In the genomic region with DNA sequence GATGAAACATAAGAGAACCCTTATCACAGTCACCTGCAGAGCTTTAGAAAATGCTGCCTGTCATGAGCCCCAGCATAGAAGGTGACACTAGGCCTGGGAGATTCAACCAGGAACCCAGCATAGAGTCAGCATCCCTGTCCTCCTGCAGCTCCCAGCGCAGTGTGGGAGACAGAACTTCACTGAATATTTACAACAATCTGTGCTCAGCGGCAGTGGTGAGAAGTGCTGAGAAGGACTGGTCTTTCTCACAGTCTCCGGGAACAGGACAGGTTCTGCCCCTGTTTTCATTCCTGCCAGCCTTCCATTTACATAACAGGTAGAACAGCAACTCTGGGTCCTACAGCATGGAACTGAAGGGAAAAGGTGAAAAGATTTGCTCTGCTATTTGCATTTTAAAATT, we compare ENCODE assay signal across 20 cellular contexts.
"Had no signal": no experiment of that assay in that cellular context is flagged by ENCODE, and none has a peak within 500 bp of the region (broad histone marks: within the 10 kb centered on the region; RNA-seq: fewer than 3 reads in every experiment).

No MANE protein-coding gene starts in this region.

- H3K9me3 ChIP-seq: breast epithelium, pancreas, upper lobe of right lung had no signal

- H3K36me3 ChIP-seq: breast epithelium, heart right ventricle, pancreas, upper lobe of right lung had no signal

- ATAC-seq: activated T-cell treated with anti-CD3 and anti-CD28 coated beads, Interleukin-2, amount 50 U/mL, for 72 hours; left ventricle myocardium superior; natural killer cell treated with Interleukin-12 subunit alpha and Interleukin-12 subunit beta and Interleukin-15 and Interleukin-18, amount 100 ng/mL, for 72 hours; pancreas; right cardiac atrium; stimulated activated naive CD8-positive, alpha-beta T cell treated with anti-CD3 and anti-CD28 coated beads, Interleukin-15, Interleukin-2, amounts not matched to agents 100 U/mL and 50 U/mL, for 24 hours; upper lobe of right lung had no signal

- H3K4me1 Mint-ChIP-seq: activated naive CD8-positive, alpha-beta T cell treated with anti-CD3 and anti-CD28 coated beads, Interleukin-2, amount 10 ng/mL, durations not matched to agents 7 days and 5 days had no signal

- H3K4me3 Mint-ChIP-seq: activated naive CD4-positive, alpha-beta T cell treated with anti-CD3 and anti-CD28 coated beads for 36 hours; activated naive CD8-positive, alpha-beta T cell treated with anti-CD3 and anti-CD28 coated beads, Interleukin-2, amount 10 ng/mL, durations not matched to agents 7 days and 5 days; activated T-cell treated with anti-CD3 and anti-CD28 coated beads, Interleukin-2, amount 50 U/mL, for 72 hours; natural killer cell treated with Interleukin-12 subunit alpha and Interleukin-12 subunit beta and Interleukin-15 and Interleukin-18, amount 100 ng/mL, for 72 hours had no signal

- H3K27me3 ChIP-seq: breast epithelium, heart right ventricle, pancreas, upper lobe of right lung had no signal

- H3K27ac Mint-ChIP-seq: activated naive CD4-positive, alpha-beta T cell treated with anti-CD3 and anti-CD28 coated beads for 36 hours; activated naive CD8-positive, alpha-beta T cell treated with anti-CD3 and anti-CD28 coated beads, Interleukin-2, amount 10 ng/mL, durations not matched to agents 7 days and 5 days; activated T-cell treated with anti-CD3 and anti-CD28 coated beads, Interleukin-2, amount 50 U/mL, for 72 hours; natural killer cell treated with Interleukin-12 subunit alpha and Interleukin-12 subunit beta and Interleukin-15 and Interleukin-18, amount 100 ng/mL, for 72 hours had no signal

- DNase-seq: activated CD4-positive, alpha-beta T cell treated with anti-CD3 and anti-CD28 coated beads, Interleukin-2, amount 50 U/mL, for 4 hours; activated effector memory CD4-positive, alpha-beta T cell treated with Interleukin-2 at 50 U/mL for 16 hours; activated naive CD4-positive, alpha-beta T cell treated with anti-CD3 and anti-CD28 coated beads for 36 hours; activated naive CD8-positive, alpha-beta T cell treated with anti-CD3 and anti-CD28 coated beads, Interleukin-2, amount 10 ng/mL, durations not matched to agents 7 days and 5 days; activated T-cell treated with anti-CD3 and anti-CD28 coated beads, Interleukin-2, amount 50 U/mL, for 72 hours; amniotic stem cell; foreskin fibroblast; heart right ventricle; left ventricle myocardium superior; mammary epithelial cell; midbrain; pancreas; right cardiac atrium; stimulated activated CD4-positive, alpha-beta T cell treated with anti-CD3 and anti-CD28 coated beads, Interleukin-4, amount 100 ng/mL, for 24 hours; stimulated activated naive CD8-positive, alpha-beta T cell treated with anti-CD3 and anti-CD28 coated beads, Interleukin-15, Interleukin-2, amounts not matched to agents 100 U/mL and 50 U/mL, for 24 hours; T-helper 9 cell; upper lobe of right lung had no signal

- H3K36me3 Mint-ChIP-seq: activated naive CD8-positive, alpha-beta T cell treated with anti-CD3 and anti-CD28 coated beads, Interleukin-2, amount 10 ng/mL, durations not matched to agents 7 days and 5 days; natural killer cell treated with Interleukin-12 subunit alpha and Interleukin-12 subunit beta and Interleukin-15 and Interleukin-18, amount 100 ng/mL, for 72 hours had no signal

- H3K4me3 ChIP-seq: breast epithelium, heart right ventricle, pancreas, upper lobe of right lung had no signal

- FAIRE-seq: endometrium had no signal

- H3K27ac ChIP-seq: breast epithelium, heart right ventricle, pancreas, upper lobe of right lung had no signal

- H3K9me3 Mint-ChIP-seq: activated naive CD4-positive, alpha-beta T cell treated with anti-CD3 and anti-CD28 coated beads for 36 hours; activated naive CD8-positive, alpha-beta T cell treated with anti-CD3 and anti-CD28 coated beads, Interleukin-2, amount 10 ng/mL, durations not matched to agents 7 days and 5 days; activated T-cell treated with anti-CD3 and anti-CD28 coated beads, Interleukin-2, amount 50 U/mL, for 72 hours; natural killer cell treated with Interleukin-12 subunit alpha and Interleukin-12 subunit beta and Interleukin-15 and Interleukin-18, amount 100 ng/mL, for 72 hours had no signal

- H3K4me1 ChIP-seq: breast epithelium, pancreas, upper lobe of right lung had no signal
